ENCODE assay signal across 20 cellular contexts in genomic region chr16:55835578-55835977, GRCh38. TPM values are rescaled to one million over a fixed set of nuclear protein-coding genes. Genes with fewer than 3 reads are reported as not detected.
A peak's percentile ranks its signal among the peaks of the same experiment; 100 is the strongest.
DNase-seq lines count a peak whose midpoint lies in the region; ATAC-seq and TF ChIP-seq lines count a peak whose summit lies in the region.
"Had no signal": no experiment of that assay in that cellular context is flagged by ENCODE, and none has a peak within 500 bp of the region (broad histone marks: within the 10 kb centered on the region; RNA-seq: fewer than 3 reads in every experiment).

No MANE protein-coding gene starts in this region.

- H3K4me3 ChIP-seq in PC-9: no peak overlapping the region
- H3K4me3 ChIP-seq: smooth muscle cell had no signal

- H3K36me3 ChIP-seq in PC-9 (ENCODE audit: low read depth): no peaks in the 10 kb centered on the region

- H3K4me3 Mint-ChIP-seq in chondrocyte (ENCODE audit: unreplicated experiment): no peak overlapping the region
- H3K4me3 Mint-ChIP-seq: activated CD8-positive, alpha-beta memory T cell treated with anti-CD3 and anti-CD28 coated beads, Interleukin-2, amount 10 ng/mL, durations not matched to agents 7 days and 5 days; B cell; brain had no signal

- no peaks in the 10 kb centered on the region for H3K9me3 Mint-ChIP-seq in chondrocyte (ENCODE audit: low read depth)

- peak; percentile 31 for DNase-seq in CD1c-positive myeloid dendritic cell (ENCODE audit: extremely low spot score)
- DNase-seq in PC-9: no peak
- peak; percentile 56 for DNase-seq in Right ventricle myocardium superior
- peak; percentile 67 for DNase-seq in sciatic nerve (ENCODE audit: low spot score)
- DNase-seq in chondrocyte (ENCODE audit: low spot score): no peak
- no peak for DNase-seq in activated CD8-positive, alpha-beta memory T cell treated with anti-CD3 and anti-CD28 coated beads, Interleukin-2, amount 50 U/mL, for 4 hours
- no peak for DNase-seq in NCI-H2029 (lab: John Stamatoyannopoulos, UW)
- DNase-seq: activated CD8-positive, alpha-beta memory T cell treated with anti-CD3 and anti-CD28 coated beads, Interleukin-2, amount 10 ng/mL, durations not matched to agents 7 days and 5 days; activated naive CD4-positive, alpha-beta T cell treated with Interleukin-2 at 50 U/mL for 16 hours; DMS79; effector CD4-positive, alpha-beta T cell; foreskin keratinocyte; midbrain; MM.1S; stimulated activated naive CD4-positive, alpha-beta T cell treated with Interleukin-2 at 50 U/mL for 16 hours had no signal

- H2AFZ ChIP-seq in PC-9: no peak overlapping the region

- CTCF ChIA-PET in PC-9 (lab: Charles Lee): interaction anchor here (0.6 kb wide), 1 partner anchor 341 kb away, joined by 9 read pairs; no protein-coding TSS in a partner anchor

- peak overlapping the region; percentile 42 for H3K4me2 ChIP-seq in PC-9
- H3K4me2 ChIP-seq: smooth muscle cell had no signal

- H4K20me1 ChIP-seq in PC-9 (ENCODE audit: insufficient read depth): no peaks in the 10 kb centered on the region

- no peak for TF ChIP-seq CTCF in PC-9 (conservative IDR thresholded peaks at IDR 0.05)
- no peak for TF ChIP-seq CTCF in chondrocyte (IDR thresholded peaks at IDR 0.05)

- peak; percentile 63 for ATAC-seq in Right ventricle myocardium superior (ENCODE audit: poor library complexity)
- ATAC-seq in sciatic nerve: peak; percentile 75
- no peak for ATAC-seq in HG03196 (IDR thresholded peaks at IDR 0.05; ENCODE audit: unreplicated experiment)
- ATAC-seq: activated CD8-positive, alpha-beta memory T cell treated with anti-CD3 and anti-CD28 coated beads, Interleukin-2, amount 10 ng/mL, durations not matched to agents 7 days and 5 days; foreskin keratinocyte had no signal

- no peaks in the 10 kb centered on the region for H3K79me2 ChIP-seq in PC-9 (ENCODE audit: low read depth)

- H3K9me3 ChIP-seq in PC-9 (ENCODE audit: insufficient read depth, low read depth): no peaks in the 10 kb centered on the region

- peaks cover 11% of the 10 kb centered on the region for H3F3A ChIP-seq in PC-9 (ENCODE audit: insufficient read depth, low read depth)

- no peaks in the 10 kb centered on the region for H3K4me1 Mint-ChIP-seq in chondrocyte (ENCODE audit: low read depth)

- H3K4me1 ChIP-seq in PC-9 (replicated peaks; ENCODE audit: insufficient read depth): peaks cover 35% of the 10 kb centered on the region
- H3K4me1 ChIP-seq: foreskin keratinocyte had no signal

- H3K27ac ChIP-seq in PC-9: peak overlapping the region; percentile 100
- H3K27ac ChIP-seq: foreskin keratinocyte had no signal

- H3K27ac Mint-ChIP-seq in chondrocyte (ENCODE audit: unreplicated experiment): no peak overlapping the region
- H3K27ac Mint-ChIP-seq: activated CD8-positive, alpha-beta memory T cell treated with anti-CD3 and anti-CD28 coated beads, Interleukin-2, amount 10 ng/mL, durations not matched to agents 7 days and 5 days; B cell; brain had no signal

- H3K9me2 ChIP-seq in PC-9 (ENCODE audit: insufficient read depth): no peaks in the 10 kb centered on the region

- BruUV-seq in PC-9 (replicated peaks; lab: Mats Ljungman, UMichigan): no TSS peak

- H3K36me3 Mint-ChIP-seq in chondrocyte (ENCODE audit: low read depth): no peaks in the 10 kb centered on the region
- H3K36me3 Mint-ChIP-seq: activated CD8-positive, alpha-beta memory T cell treated with anti-CD3 and anti-CD28 coated beads, Interleukin-2, amount 10 ng/mL, durations not matched to agents 7 days and 5 days; brain had no signal

- POLR2A ChIA-PET in PC-9 (lab: Charles Lee; ENCODE audit: unreplicated experiment): no interaction called here

- H3K27me3 ChIP-seq in PC-9 (ENCODE audit: insufficient read depth, low read depth): no peaks in the 10 kb centered on the region
- H3K27me3 ChIP-seq: foreskin keratinocyte had no signal

- peaks cover 17% of the 10 kb centered on the region for H3K27me3 Mint-ChIP-seq in chondrocyte (ENCODE audit: low read depth)

- intact Hi-C loops in PC-9 (cut with micrococcal nuclease; ENCODE audit: unreplicated experiment) (loop anchor here (10.0 kb wide), 1 partner anchor 81 kb away; no protein-coding TSS in a partner anchor), Right ventricle myocardium superior (cut with DNase I) (no loop called here), sciatic nerve (cut with DNase I) (no loop called here)

RNA-seq across cellular contexts. Expression of gene CES1, which starts 2.7 kb away (rescaled TPM):
- 107 and 141 TPM in 2 replicates for total RNA-seq in PC-9 (2021)
- total RNA-seq in Right ventricle myocardium superior: 33.2 TPM
- 45.2 TPM for total RNA-seq in sciatic nerve
- total RNA-seq in chondrocyte: not detected in 3 replicates
- total RNA-seq: foreskin keratinocyte, smooth muscle cell had no signal

RNA-seq across cellular contexts. Expression of gene CES5A, which starts 39.6 kb away (rescaled TPM):
- total RNA-seq in PC-9 (2021): not detected in 2 replicates
- total RNA-seq in Right ventricle myocardium superior: 0.35 TPM
- not detected for total RNA-seq in sciatic nerve
- total RNA-seq in chondrocyte: not detected in 3 replicates
- total RNA-seq: activated CD8-positive, alpha-beta memory T cell treated with anti-CD3 and anti-CD28 coated beads, Interleukin-2, amount 10 ng/mL, durations not matched to agents 7 days and 5 days; B cell; foreskin keratinocyte; HT1080; smooth muscle cell had no signal

Comparison
In these comparisons a context has a peak if more than half of its experiments do, and no peak if none do; other contexts are left out.
1. DNase-seq: peak in CD1c-positive myeloid dendritic cell (single experiment), Right ventricle myocardium superior (single experiment) and sciatic nerve (single experiment); none in PC-9 (0 of 2), chondrocyte (single experiment), activated CD8-positive, alpha-beta memory T cell treated with anti-CD3 and anti-CD28 coated beads, Interleukin-2, amount 50 U/mL, for 4 hours (single experiment) and NCI-H2029 (single experiment).
2. RNA of gene CES1, which starts 2.7 kb away (total RNA-seq): 107 to 141 TPM in PC-9, 45.2 TPM in sciatic nerve (single experiment) and 33.2 TPM in Right ventricle myocardium superior (single experiment); not detected in chondrocyte; every median in the first group is over 10 times any median in the second.